ENCODE assay signal across 31 cellular contexts in the genomic region with DNA sequence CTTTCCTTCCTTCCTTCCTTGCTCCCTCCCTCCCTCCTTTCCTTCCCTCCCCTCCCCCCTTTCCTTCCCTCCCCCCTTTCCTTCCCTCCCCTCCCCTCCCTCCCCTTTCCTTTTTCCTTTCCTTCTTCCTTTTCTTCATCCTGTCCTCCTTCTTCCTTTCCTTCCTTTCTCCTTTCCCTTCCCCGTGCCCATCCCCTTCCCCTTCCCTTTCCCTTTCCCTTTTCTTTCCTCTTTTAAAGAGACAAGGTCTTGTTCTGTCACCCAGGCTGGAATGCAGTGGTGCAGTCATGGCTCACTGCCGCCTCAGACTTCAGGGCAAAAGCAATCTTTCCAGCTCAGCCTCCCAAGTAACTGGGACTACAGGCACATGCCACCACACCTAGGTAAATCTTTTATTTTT.
"Had no signal": no experiment of that assay in that cellular context is flagged by ENCODE, and none has a peak within 500 bp of the region (broad histone marks: within the 10 kb centered on the region; RNA-seq: fewer than 3 reads in every experiment).

No MANE protein-coding gene starts in this region.

- DNase-seq: naive thymus-derived CD8-positive, alpha-beta T cell; nephron progenitor cell; nucleus accumbens; ovary; psoas muscle; right cardiac atrium; spleen; stimulated activated CD4-positive, alpha-beta T cell treated with anti-CD3 and anti-CD28 coated beads, Interleukin-12 subunit alpha, Interleukin-12 subunit beta, amount 100 ng/mL, for 4 hours; stimulated activated CD4-positive, alpha-beta T cell treated with anti-CD3 and anti-CD28 coated beads, Interleukin-1b, Interleukin-23, amount 100 ng/mL, for 48 hours; stimulated activated CD4-positive, alpha-beta T cell treated with anti-CD3 and anti-CD28 coated beads, Interleukin-4, amount 100 ng/mL, for 1 hour; stimulated activated CD4-positive, alpha-beta T cell treated with anti-CD3 and anti-CD28 coated beads, Interleukin-4, amount 100 ng/mL, for 4 hours; stimulated activated CD8-positive, alpha-beta memory T cell treated with anti-CD3 and anti-CD28 coated beads, Interleukin-4, amount 100 ng/mL, for 48 hours; stimulated activated naive CD4-positive, alpha-beta T cell; stimulated activated naive CD8-positive, alpha-beta T cell treated with anti-CD3 and anti-CD28 coated beads, Interleukin-15, amount 100 ng/mL, for 72 hours; stimulated activated naive CD8-positive, alpha-beta T cell treated with anti-CD3 and anti-CD28 coated beads, Interleukin-15, Interleukin-2, amounts not matched to agents 100 U/mL and 50 U/mL, for 24 hours; substantia nigra; testis; tibial artery; transverse colon; upper lobe of right lung; uterus had no signal

- H3K27ac ChIP-seq: neutrophil, ovary, parathyroid adenoma, psoas muscle, skin epidermis, spleen, suprapubic skin, testis, tibial artery, transverse colon, upper lobe of right lung, uterus had no signal

- H3K27ac Mint-ChIP-seq: natural killer cell treated with Interleukin-12 subunit alpha and Interleukin-12 subunit beta and Interleukin-15 and Interleukin-18, amount 100 ng/mL, for 72 hours; nephron progenitor cell; progenitor cell of endocrine pancreas; stimulated activated memory B cell treated with anti-CD40 and anti-IgM and Interleukin-4, amounts not matched to agents 10 μg/mL and 1 μg/mL and 100 μg/mL, for 72 hours; stimulated activated naive CD8-positive, alpha-beta T cell treated with anti-CD3 and anti-CD28 coated beads, Interleukin-15, amount 100 ng/mL, for 72 hours; type B pancreatic cell had no signal

- H3K4me3 Mint-ChIP-seq: naive thymus-derived CD8-positive, alpha-beta T cell; natural killer cell treated with Interleukin-12 subunit alpha and Interleukin-12 subunit beta and Interleukin-15 and Interleukin-18, amount 100 ng/mL, for 72 hours; nephron progenitor cell; neural crest cell; stimulated activated memory B cell treated with anti-CD40 and anti-IgM and Interleukin-4, amounts not matched to agents 10 μg/mL and 1 μg/mL and 100 μg/mL, for 72 hours; stimulated activated naive CD8-positive, alpha-beta T cell treated with anti-CD3 and anti-CD28 coated beads, Interleukin-15, amount 100 ng/mL, for 72 hours; type B pancreatic cell had no signal

- H3K4me1 Mint-ChIP-seq: naive thymus-derived CD8-positive, alpha-beta T cell; nephron progenitor cell; neural crest cell; stimulated activated memory B cell treated with anti-CD40 and anti-IgM and Interleukin-4, amounts not matched to agents 10 μg/mL and 1 μg/mL and 100 μg/mL, for 72 hours; stimulated activated naive CD8-positive, alpha-beta T cell treated with anti-CD3 and anti-CD28 coated beads, Interleukin-15, amount 100 ng/mL, for 72 hours had no signal

- H3K4me1 ChIP-seq: parathyroid adenoma, psoas muscle, spleen, suprapubic skin, testis, transverse colon, upper lobe of right lung, uterus had no signal

- H3K27me3 ChIP-seq: neutrophil, ovary, spleen, suprapubic skin, testis, tibial artery, transverse colon, upper lobe of right lung, uterus had no signal

- H2AFZ ChIP-seq: parathyroid adenoma had no signal

- H3K9me3 Mint-ChIP-seq: naive thymus-derived CD8-positive, alpha-beta T cell; natural killer cell treated with Interleukin-12 subunit alpha and Interleukin-12 subunit beta and Interleukin-15 and Interleukin-18, amount 100 ng/mL, for 72 hours; nephron progenitor cell; neural crest cell; stimulated activated memory B cell treated with anti-CD40 and anti-IgM and Interleukin-4, amounts not matched to agents 10 μg/mL and 1 μg/mL and 100 μg/mL, for 72 hours; stimulated activated naive CD8-positive, alpha-beta T cell treated with anti-CD3 and anti-CD28 coated beads, Interleukin-15, amount 100 ng/mL, for 72 hours; type B pancreatic cell had no signal

- H3K27me3 Mint-ChIP-seq: naive thymus-derived CD8-positive, alpha-beta T cell; natural killer cell treated with Interleukin-12 subunit alpha and Interleukin-12 subunit beta and Interleukin-15 and Interleukin-18, amount 100 ng/mL, for 72 hours; progenitor cell of endocrine pancreas; stimulated activated memory B cell treated with anti-CD40 and anti-IgM and Interleukin-4, amounts not matched to agents 10 μg/mL and 1 μg/mL and 100 μg/mL, for 72 hours; stimulated activated naive CD8-positive, alpha-beta T cell treated with anti-CD3 and anti-CD28 coated beads, Interleukin-15, amount 100 ng/mL, for 72 hours; type B pancreatic cell had no signal

- H3K4me2 ChIP-seq: smooth muscle cell had no signal

- H3K4me3 ChIP-seq: ovary, psoas muscle, skin epidermis, smooth muscle cell, spleen, suprapubic skin, testis, tibial artery, transverse colon, upper lobe of right lung, uterus had no signal

- H3K9me3 ChIP-seq: neutrophil, ovary, psoas muscle, spleen, suprapubic skin, testis, tibial artery, transverse colon, upper lobe of right lung, uterus had no signal

- H3K79me2 ChIP-seq: parathyroid adenoma had no signal

- H3K36me3 ChIP-seq: ovary, tibial artery, upper lobe of right lung had no signal
